29 cellular contexts compared by ENCODE assay signal in the genomic region with DNA sequence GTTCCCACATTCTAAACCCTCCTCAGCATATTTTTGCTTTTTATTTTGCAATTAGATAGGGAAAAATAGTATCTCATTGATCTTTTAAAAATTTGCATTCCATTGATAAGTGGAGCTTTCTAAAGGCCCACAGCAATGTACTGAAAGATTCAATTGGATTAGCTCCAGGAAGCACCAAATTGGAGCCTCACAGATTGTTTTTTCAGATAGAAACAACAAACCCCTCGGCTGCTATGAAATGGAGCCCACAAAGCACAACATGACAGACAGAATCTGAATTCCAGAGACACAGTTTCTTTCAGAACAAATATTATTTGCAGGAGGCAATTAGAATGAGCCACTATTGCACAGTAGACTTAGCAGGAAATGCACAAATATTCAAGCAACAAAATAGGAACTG. TPM values are rescaled to one million over a fixed set of nuclear protein-coding genes. Genes with fewer than 3 reads are reported as not detected.
"Had no signal": no experiment of that assay in that cellular context is flagged by ENCODE, and none has a peak within 500 bp of the region (broad histone marks: within the 10 kb centered on the region; RNA-seq: fewer than 3 reads in every experiment).

No MANE protein-coding gene starts in this region.

- H3K4me1 Mint-ChIP-seq: activated CD4-positive, alpha-beta T cell treated with anti-CD3 and anti-CD28 coated beads, Interleukin-2, amount 10 ng/mL, durations not matched to agents 24 days and 14 days; activated naive CD8-positive, alpha-beta T cell treated with anti-CD3 and anti-CD28 coated beads for 36 hours; activated T-helper 17 cell treated with anti-CD3 and anti-CD28 coated beads, Interleukin-2, amount 50 U/mL, for 72 hours had no signal

- H3K4me3 Mint-ChIP-seq: activated CD4-positive, alpha-beta T cell treated with anti-CD3 and anti-CD28 coated beads, Interleukin-2, amount 10 ng/mL, durations not matched to agents 24 days and 14 days; activated CD8-positive, alpha-beta T cell treated with anti-CD3 and anti-CD28 coated beads for 36 hours; activated naive CD8-positive, alpha-beta T cell treated with anti-CD3 and anti-CD28 coated beads for 36 hours; activated T-cell treated with anti-CD3 and anti-CD28 coated beads, Interleukin-2, amount 50 U/mL, for 72 hours; activated T-helper 17 cell treated with anti-CD3 and anti-CD28 coated beads, Interleukin-2, amount 50 U/mL, for 72 hours had no signal

- H3K36me3 Mint-ChIP-seq: activated naive CD8-positive, alpha-beta T cell treated with anti-CD3 and anti-CD28 coated beads for 36 hours had no signal

- ATAC-seq: activated CD8-positive, alpha-beta T cell treated with anti-CD3 and anti-CD28 coated beads for 36 hours; activated T-cell treated with anti-CD3 and anti-CD28 coated beads, Interleukin-2, amount 50 U/mL, for 72 hours; activated T-helper 17 cell treated with anti-CD3 and anti-CD28 coated beads, Interleukin-2, amount 50 U/mL, for 72 hours; Panc1 had no signal

- H3K27ac ChIP-seq: brain microvascular endothelial cell, KMS-11, WERI-Rb-1 had no signal

- H3K9me3 Mint-ChIP-seq: activated CD4-positive, alpha-beta T cell treated with anti-CD3 and anti-CD28 coated beads, Interleukin-2, amount 10 ng/mL, durations not matched to agents 24 days and 14 days; activated CD8-positive, alpha-beta T cell treated with anti-CD3 and anti-CD28 coated beads for 36 hours; activated naive CD8-positive, alpha-beta T cell treated with anti-CD3 and anti-CD28 coated beads for 36 hours; activated T-cell treated with anti-CD3 and anti-CD28 coated beads, Interleukin-2, amount 50 U/mL, for 72 hours; activated T-helper 17 cell treated with anti-CD3 and anti-CD28 coated beads, Interleukin-2, amount 50 U/mL, for 72 hours had no signal

- H3K9ac ChIP-seq: KMS-11 had no signal

- H3K4me2 ChIP-seq: KMS-11 had no signal

- DNase-seq: activated CD4-positive, alpha-beta T cell treated with anti-CD3 and anti-CD28 coated beads, Interleukin-2, amount 10 ng/mL, durations not matched to agents 24 days and 14 days; activated CD4-positive, alpha-beta T cell treated with anti-CD3 and anti-CD28 coated beads, Interleukin-2, amount 50 U/mL, for 4 hours; activated CD8-positive, alpha-beta T cell treated with anti-CD3 and anti-CD28 coated beads for 36 hours; activated effector memory CD4-positive, alpha-beta T cell treated with anti-CD3 and anti-CD28 coated beads, Interleukin-2, amount 50 U/mL, for 16 hours; activated naive CD4-positive, alpha-beta T cell; activated naive CD4-positive, alpha-beta T cell treated with anti-CD3 and anti-CD28 coated beads, Interleukin-2, amount 50 U/mL, for 16 hours; activated naive CD8-positive, alpha-beta T cell treated with anti-CD3 and anti-CD28 coated beads for 36 hours; activated T-cell treated with anti-CD3 and anti-CD28 coated beads, Interleukin-2, amount 50 U/mL, for 1 hour; activated T-cell treated with anti-CD3 and anti-CD28 coated beads, Interleukin-2, amount 50 U/mL, for 72 hours; brain microvascular endothelial cell; central memory CD4-positive, alpha-beta T cell; MM.1S; NCI-H1092 treated with DMSO at 0.1 percent for 48 hours; NCI-H1417; NCI-H146; NCI-H187; NCI-H2029 treated with DMSO at 0.1 percent for 48 hours; NCI-H2107; NCI-H2171; NCI-H524; RPMI8226; SHP77 treated with DMSO at 0.1 percent for 48 hours; T1000; WERI-Rb-1 had no signal

- FAIRE-seq: astrocyte had no signal

- H3K27me3 ChIP-seq: brain microvascular endothelial cell had no signal

- H3K27me3 Mint-ChIP-seq: activated CD4-positive, alpha-beta T cell treated with anti-CD3 and anti-CD28 coated beads, Interleukin-2, amount 10 ng/mL, durations not matched to agents 24 days and 14 days; activated CD8-positive, alpha-beta T cell treated with anti-CD3 and anti-CD28 coated beads for 36 hours; activated naive CD8-positive, alpha-beta T cell treated with anti-CD3 and anti-CD28 coated beads for 36 hours; activated T-helper 17 cell treated with anti-CD3 and anti-CD28 coated beads, Interleukin-2, amount 50 U/mL, for 72 hours had no signal

- H3K36me3 ChIP-seq: brain microvascular endothelial cell, WERI-Rb-1 had no signal

- H3K27ac Mint-ChIP-seq: activated CD4-positive, alpha-beta T cell treated with anti-CD3 and anti-CD28 coated beads, Interleukin-2, amount 10 ng/mL, durations not matched to agents 24 days and 14 days; activated CD8-positive, alpha-beta T cell treated with anti-CD3 and anti-CD28 coated beads for 36 hours; activated naive CD8-positive, alpha-beta T cell treated with anti-CD3 and anti-CD28 coated beads for 36 hours; activated T-cell treated with anti-CD3 and anti-CD28 coated beads, Interleukin-2, amount 50 U/mL, for 72 hours; activated T-helper 17 cell treated with anti-CD3 and anti-CD28 coated beads, Interleukin-2, amount 50 U/mL, for 72 hours had no signal

RNA-seq across cellular contexts. Expression of gene KIF26B, which starts 58.9 kb away (rescaled TPM):
- total RNA-seq: activated T-helper 17 cell treated with anti-CD3 and anti-CD28 coated beads, Interleukin-2, amount 50 U/mL, for 72 hours; T-helper 1 cell treated with Interleukin-12 subunit alpha and Interleukin-12 subunit beta and Interleukin-4 antibody, amounts not matched to agents 30 ng/mL and 1 ng/mL, for 36 hours had no signal
